Comparison of ENCODE assay signal across 9 cellular contexts in the genomic region with DNA sequence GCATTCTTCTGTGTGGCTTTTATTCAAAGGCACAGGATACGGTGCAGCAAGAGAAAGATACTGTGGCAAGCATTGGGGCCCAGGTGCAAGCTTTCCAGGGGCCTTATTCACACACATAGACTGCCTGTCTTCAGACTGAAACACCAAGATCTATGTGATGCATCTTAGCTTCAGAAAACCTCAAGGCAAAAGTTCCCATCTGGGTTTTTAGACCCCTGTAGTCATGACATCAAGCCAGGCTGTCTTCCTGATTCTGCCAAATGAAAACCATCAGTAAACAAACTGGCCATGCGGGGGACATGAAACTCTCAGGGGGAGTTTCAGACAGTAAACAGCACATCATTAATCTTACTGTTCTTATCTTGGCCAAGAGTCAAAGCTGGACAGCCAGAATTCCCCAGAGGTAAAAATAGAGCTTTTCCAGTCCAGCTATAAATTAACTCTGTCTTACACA. TPM values are rescaled to one million over a fixed set of nuclear protein-coding genes. Genes with fewer than 3 reads are reported as not detected.
A peak's percentile ranks its signal among the peaks of the same experiment; 100 is the strongest.
DNase-seq lines count a peak whose midpoint lies in the region; ATAC-seq and TF ChIP-seq lines count a peak whose summit lies in the region.
"Had no signal": no experiment of that assay in that cellular context is flagged by ENCODE, and none has a peak within 500 bp of the region (broad histone marks: within the 10 kb centered on the region; RNA-seq: fewer than 3 reads in every experiment).

No MANE protein-coding gene starts in this region.

- DNase-seq in M059J (ENCODE audit: low read depth) (peak; percentile 24), NCI-H1048 (lab: John Stamatoyannopoulos, UW) (no peak), DMS153 (lab: John Stamatoyannopoulos, UW) (no peak), NCI-H345 (lab: John Stamatoyannopoulos, UW) (no peak)
- no peak for DNase-seq in central memory CD4-positive, alpha-beta T cell

- no peaks in the 10 kb centered on the region for H3K27me3 Mint-ChIP-seq in nephron (ENCODE audit: low read depth)

- no peak for TF ChIP-seq CTCF in nephron (IDR thresholded peaks at IDR 0.05; ENCODE audit: unreplicated experiment in 3 of 3)

- H3K9me3 Mint-ChIP-seq in nephron = peaks cover 2% of the 10 kb centered on the region

- H3K4me1 Mint-ChIP-seq in nephron = peaks cover 53% of the 10 kb centered on the region

- peak overlapping the region; percentile 60 to 90 (median 70) for H3K27ac Mint-ChIP-seq in nephron

- peaks cover 58% of the 10 kb centered on the region for H3K36me3 Mint-ChIP-seq in nephron (ENCODE audit: low read depth)

- ATAC-seq in GM18858 (IDR thresholded peaks at IDR 0.05; ENCODE audit: unreplicated experiment) (peak; percentile 39), GM21723 (IDR thresholded peaks at IDR 0.05; ENCODE audit: unreplicated experiment) (peak; percentile 51)
- ATAC-seq: HCT116 had no signal

- peak overlapping the region in 1 of 3 experiments; percentile 8 for H3K4me3 Mint-ChIP-seq in nephron

RNA-seq across cellular contexts. Expression of a gene that starts 9.8 kb away (rescaled TPM):
- 0.84 and 1.8 TPM in 2 replicates for total RNA-seq in M059J (2014; rRNA removed; shearing (Covaris generic))
